In genomic region chr17:81471804-81472456, GRCh38 we compare ENCODE assay signal across 9 cellular contexts. TPM values are rescaled to one million over a fixed set of nuclear protein-coding genes. Genes with fewer than 3 reads are reported as not detected.
DNase-seq lines count a peak whose midpoint lies in the region; ATAC-seq and TF ChIP-seq lines count a peak whose summit lies in the region.
"Had no signal": no experiment of that assay in that cellular context is flagged by ENCODE, and none has a peak within 500 bp of the region (broad histone marks: within the 10 kb centered on the region; RNA-seq: fewer than 3 reads in every experiment).

No MANE protein-coding gene starts in this region.

- peak overlapping the region in 1 of 4 donors; percentile 27 for H3K4me3 ChIP-seq in transverse colon

- in situ Hi-C loops in transverse colon (cut with MboI; ENCODE audit: low pct_ligation_motif_present in 1 of 4, low pct_unique_long_range_greater_than_20kb in 1 of 4, low sequenced_read_pairs in 3 of 4): loop anchor here in 1 of 4 donors (10.0 kb wide), 1 partner anchor 217 kb away; no protein-coding TSS in a partner anchor

- ATAC-seq in HG02970 (IDR thresholded peaks at IDR 0.05; ENCODE audit: low FRiP score, unreplicated experiment) (no peak), GM18868 (IDR thresholded peaks at IDR 0.05; ENCODE audit: unreplicated experiment) (no peak)
- ATAC-seq in activated naive CD8-positive, alpha-beta T cell treated with anti-CD3 and anti-CD28 coated beads, Interleukin-2, amount 50 U/mL, for 24 hours: no peak

- H3K4me1 ChIP-seq in transverse colon: no peaks in the 10 kb centered on the region

- H3K9me3 ChIP-seq in transverse colon: no peaks in the 10 kb centered on the region

- peak; percentile 20 to 41 (median 34) for TF ChIP-seq CTCF in transverse colon (IDR thresholded peaks at IDR 0.05)

- no peak for TF ChIP-seq EP300 in transverse colon (IDR thresholded peaks at IDR 0.05; ENCODE audit: low read depth)

- peak; percentile 97 for DNase-seq in AG20443 (ENCODE audit: low spot score)
- DNase-seq in HT1080 (ENCODE audit: low read depth): peak; percentile 39
- DNase-seq in astrocyte of the hippocampus (ENCODE audit: low read depth, low spot score): peak; percentile 57
- peak; percentile 62 for DNase-seq in transverse colon
- DNase-seq in activated naive CD8-positive, alpha-beta T cell treated with anti-CD3 and anti-CD28 coated beads, Interleukin-2, amount 50 U/mL, for 24 hours: no peak
- DNase-seq: activated naive CD8-positive, alpha-beta T cell treated with anti-CD3 and anti-CD28 coated beads, Interleukin-2, amount 10 ng/mL, durations not matched to agents 7 days and 5 days had no signal

- H3K9me3 Mint-ChIP-seq in activated naive CD8-positive, alpha-beta T cell treated with anti-CD3 and anti-CD28 coated beads, Interleukin-2, amount 50 U/mL, for 24 hours: no peaks in the 10 kb centered on the region
- H3K9me3 Mint-ChIP-seq: activated naive CD8-positive, alpha-beta T cell treated with anti-CD3 and anti-CD28 coated beads, Interleukin-2, amount 10 ng/mL, durations not matched to agents 7 days and 5 days had no signal

- H3K36me3 ChIP-seq in transverse colon: no peaks in the 10 kb centered on the region

- H3K27me3 Mint-ChIP-seq in activated naive CD8-positive, alpha-beta T cell treated with anti-CD3 and anti-CD28 coated beads, Interleukin-2, amount 50 U/mL, for 24 hours: no peaks in the 10 kb centered on the region
- H3K27me3 Mint-ChIP-seq: activated naive CD8-positive, alpha-beta T cell treated with anti-CD3 and anti-CD28 coated beads, Interleukin-2, amount 10 ng/mL, durations not matched to agents 7 days and 5 days had no signal

- peak overlapping the region; percentile 60 for H3K27ac ChIP-seq in layer of hippocampus (ENCODE audit: low read depth, low read length)
- peak overlapping the region; percentile 15 to 59 (median 46) for H3K27ac ChIP-seq in transverse colon

- no peaks in the 10 kb centered on the region for H3K4me1 Mint-ChIP-seq in activated naive CD8-positive, alpha-beta T cell treated with anti-CD3 and anti-CD28 coated beads, Interleukin-2, amount 50 U/mL, for 24 hours
- H3K4me1 Mint-ChIP-seq: activated naive CD8-positive, alpha-beta T cell treated with anti-CD3 and anti-CD28 coated beads, Interleukin-2, amount 10 ng/mL, durations not matched to agents 7 days and 5 days had no signal

- no peak for TF ChIP-seq POLR2A in transverse colon (IDR thresholded peaks at IDR 0.05)

- H3K4me3 Mint-ChIP-seq in activated naive CD8-positive, alpha-beta T cell treated with anti-CD3 and anti-CD28 coated beads, Interleukin-2, amount 50 U/mL, for 24 hours: no peak overlapping the region
- H3K4me3 Mint-ChIP-seq: activated naive CD8-positive, alpha-beta T cell treated with anti-CD3 and anti-CD28 coated beads, Interleukin-2, amount 10 ng/mL, durations not matched to agents 7 days and 5 days had no signal

- H3K27me3 ChIP-seq in layer of hippocampus (ENCODE audit: control insufficient read depth, insufficient read depth, low read length) (no peaks in the 10 kb centered on the region), transverse colon (no peaks in the 10 kb centered on the region)

- 67 to 80% methylated on average over 3 to 30 of the region's 30 CpGs for WGBS in transverse colon (ENCODE audit: low coverage in 1 of 2), 2 donors

- H3K36me3 Mint-ChIP-seq in activated naive CD8-positive, alpha-beta T cell treated with anti-CD3 and anti-CD28 coated beads, Interleukin-2, amount 50 U/mL, for 24 hours (ENCODE audit: low read depth): no peaks in the 10 kb centered on the region
- H3K36me3 Mint-ChIP-seq: activated naive CD8-positive, alpha-beta T cell treated with anti-CD3 and anti-CD28 coated beads, Interleukin-2, amount 10 ng/mL, durations not matched to agents 7 days and 5 days had no signal

- no peak overlapping the region for H3K27ac Mint-ChIP-seq in activated naive CD8-positive, alpha-beta T cell treated with anti-CD3 and anti-CD28 coated beads, Interleukin-2, amount 50 U/mL, for 24 hours
- H3K27ac Mint-ChIP-seq: activated naive CD8-positive, alpha-beta T cell treated with anti-CD3 and anti-CD28 coated beads, Interleukin-2, amount 10 ng/mL, durations not matched to agents 7 days and 5 days had no signal

- intact Hi-C loops in transverse colon (cut with DNase I; ENCODE audit: low total_unique reads): no loop called here

RNA-seq across cellular contexts. Expression of gene ACTG1, which starts 40.7 kb away (rescaled TPM):
- 4,314 and 7,335 TPM in 2 replicates for total RNA-seq in HT1080 (2014; rRNA removed; shearing (Covaris generic))
- 7,415 and 8,369 TPM in 2 replicates for polyA plus RNA-seq in HT1080 (2015; cell fraction: cytosol; rRNA removed)
- 6,090 and 6,682 TPM in 2 replicates for polyA plus RNA-seq in HT1080 (2015; cell fraction: nucleus; rRNA removed)
- 1,000 to 10,000 TPM; 2,099 to 4,882 (median 4,009) TPM for total RNA-seq in transverse colon

RNA-seq across cellular contexts. Expression of gene FSCN2, which starts 56.2 kb away (rescaled TPM):
- 0.37 and 0.40 TPM in 2 replicates for total RNA-seq in HT1080 (2014; rRNA removed; shearing (Covaris generic))
- polyA plus RNA-seq in HT1080 (2015; cell fraction: cytosol; rRNA removed): not detected in 2 replicates
- 0.38 and 0.73 TPM in 2 replicates for polyA plus RNA-seq in HT1080 (2015; cell fraction: nucleus; rRNA removed)
- 10 to 100 TPM in 2 of 4 donors, 1 to 10 TPM in 2; 2.3 to 36.4 (median 17.2) TPM for total RNA-seq in transverse colon
